Comparison of ENCODE assay signal across 12 cellular contexts in the genomic region with DNA sequence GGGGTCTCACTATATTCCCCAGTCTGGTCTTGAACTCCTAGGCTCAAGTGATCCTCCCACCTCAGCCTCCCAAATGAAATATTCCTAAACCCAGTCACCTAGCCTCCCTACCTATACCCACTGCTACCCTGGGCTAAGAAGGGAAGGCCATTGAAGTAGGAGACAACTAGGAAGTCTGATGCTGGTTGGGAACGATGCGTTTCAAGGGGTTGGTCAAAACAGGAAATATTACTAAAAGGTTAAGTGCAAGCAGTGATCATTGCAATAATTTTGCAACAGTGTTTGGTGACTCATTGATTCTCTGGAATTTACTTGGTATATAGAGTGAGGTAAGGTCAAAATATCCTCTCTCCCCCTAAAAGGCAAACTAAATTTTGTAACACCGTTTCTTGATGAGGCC. TPM values are rescaled to one million over a fixed set of nuclear protein-coding genes. Genes with fewer than 3 reads are reported as not detected.
DNase-seq lines count a peak whose midpoint lies in the region; ATAC-seq and TF ChIP-seq lines count a peak whose summit lies in the region.
"Had no signal": no experiment of that assay in that cellular context is flagged by ENCODE, and none has a peak within 500 bp of the region (broad histone marks: within the 10 kb centered on the region; RNA-seq: fewer than 3 reads in every experiment).

No MANE protein-coding gene starts in this region.

- peak overlapping the region; percentile 39 for H3K4me3 Mint-ChIP-seq in activated T-helper 17 cell treated with anti-CD3 and anti-CD28 coated beads, Interleukin-2, amount 50 U/mL, for 72 hours
- H3K4me3 Mint-ChIP-seq: mesothelial cell of epicardium had no signal

- POLR2A ChIA-PET in BJ (lab: Charles Lee), result no interaction called here

- peaks cover 6% of the 10 kb centered on the region for H3K9me3 Mint-ChIP-seq in activated T-helper 17 cell treated with anti-CD3 and anti-CD28 coated beads, Interleukin-2, amount 50 U/mL, for 72 hours

- CTCF ChIA-PET in BJ (lab: Yijun Ruan, JAX), result interaction anchor here (2.3 to 5.1 kb wide), 2 partner anchors 16 to 21 kb away, joined by 6 to 29 read pairs; partner anchors contain the start of gene SLC26A6

- peaks cover 0 to 22% (median 13%) of the 10 kb centered on the region in 3 donors for H3K9me3 ChIP-seq in esophagus squamous epithelium

- WGBS in esophagus squamous epithelium, 2 donors, result 16 to 25% methylated on average over 3 of the region's 3 CpGs

- no peaks in the 10 kb centered on the region for H3K27me3 Mint-ChIP-seq in activated T-helper 17 cell treated with anti-CD3 and anti-CD28 coated beads, Interleukin-2, amount 50 U/mL, for 72 hours

- ATAC-seq in activated T-helper 17 cell treated with anti-CD3 and anti-CD28 coated beads, Interleukin-2, amount 50 U/mL, for 72 hours (replicated peaks), result peak; percentile 65
- ATAC-seq in HG03457 (IDR thresholded peaks at IDR 0.05; ENCODE audit: unreplicated experiment) (no peak), HG03442 (IDR thresholded peaks at IDR 0.05; ENCODE audit: unreplicated experiment) (no peak)

- no peak overlapping the region for H3K27ac ChIP-seq in esophagus squamous epithelium

- peak; percentile 51 for DNase-seq in BJ (ENCODE audit: low read depth)
- DNase-seq in LHCN-M2 (ENCODE audit: low read depth), result peak; percentile 52
- DNase-seq in iris pigment epithelial cell (ENCODE audit: low read depth), result peak; percentile 82
- no peak for DNase-seq in esophagus squamous epithelium (lab: John Stamatoyannopoulos, UW)
- DNase-seq in NCI-H1417 treated with DMSO at 0.1 percent for 48 hours (lab: John Stamatoyannopoulos, UW), result no peak
- DNase-seq: head of caudate nucleus, NCI-H1105 treated with DMSO at 0.1 percent for 48 hours had no signal

- H3K4me3 ChIP-seq in BJ (ENCODE audit: low read depth, low read length) (no peak overlapping the region), esophagus squamous epithelium (no peak overlapping the region)

- no peaks in the 10 kb centered on the region for H3K36me3 ChIP-seq in BJ (ENCODE audit: control insufficient read depth, insufficient read depth, low read length)
- no peaks in the 10 kb centered on the region for H3K36me3 ChIP-seq in esophagus squamous epithelium

- TF ChIP-seq POLR2A in esophagus squamous epithelium (IDR thresholded peaks at IDR 0.05), result no peak

- H3K4me1 Mint-ChIP-seq in activated T-helper 17 cell treated with anti-CD3 and anti-CD28 coated beads, Interleukin-2, amount 50 U/mL, for 72 hours, result peaks cover 5% of the 10 kb centered on the region

- H3K36me3 Mint-ChIP-seq in activated T-helper 17 cell treated with anti-CD3 and anti-CD28 coated beads, Interleukin-2, amount 50 U/mL, for 72 hours (ENCODE audit: low read depth), result peaks cover 6% of the 10 kb centered on the region

- H3K27me3 ChIP-seq in BJ (ENCODE audit: control insufficient read depth, insufficient read depth, low read length) (no peaks in the 10 kb centered on the region), esophagus squamous epithelium (no peaks in the 10 kb centered on the region)

- TF ChIP-seq CTCF in BJ (IDR thresholded peaks at IDR 0.05; ENCODE audit: insufficient read depth, low read depth, low read length), result no peak
- no peak for TF ChIP-seq CTCF in esophagus squamous epithelium (IDR thresholded peaks at IDR 0.05)

- H3K27ac Mint-ChIP-seq in activated T-helper 17 cell treated with anti-CD3 and anti-CD28 coated beads, Interleukin-2, amount 50 U/mL, for 72 hours, result peak overlapping the region; percentile 74
- H3K27ac Mint-ChIP-seq: mesothelial cell of epicardium had no signal

- intact Hi-C loops in esophagus squamous epithelium (cut with DNase I), result no loop called here

- peaks cover 0 to 8% (median 0%) of the 10 kb centered on the region in 3 donors for H3K4me1 ChIP-seq in esophagus squamous epithelium

RNA-seq across cellular contexts. Expression of gene UQCRC1, which starts 4.6 kb away (rescaled TPM):
- 426 and 662 TPM in 2 replicates for polyA plus RNA-seq in BJ (2011; rRNA removed)
- 589 and 965 TPM in 2 replicates for polyA minus RNA-seq in BJ (2011; rRNA and poly(A)+ RNA removed)
- 368 and 384 TPM in 2 replicates for total RNA-seq in LHCN-M2 (2014; rRNA removed)
- polyA plus RNA-seq in LHCN-M2 (2012), result 379 TPM
- total RNA-seq in activated T-helper 17 cell treated with anti-CD3 and anti-CD28 coated beads, Interleukin-2, amount 50 U/mL, for 72 hours, result 100 to 1,000 TPM; 177 to 269 TPM
- total RNA-seq in esophagus squamous epithelium, result 100 to 1,000 TPM; 213 to 471 (median 356) TPM

RNA-seq across cellular contexts. Expression of gene TMEM89, which starts 7.5 kb away (rescaled TPM):
- polyA plus RNA-seq in BJ (2011; rRNA removed), result 0.13 TPM in 1 of 2 replicates, not detected in the other
- not detected in 2 replicates for polyA minus RNA-seq in BJ (2011; rRNA and poly(A)+ RNA removed)
- total RNA-seq in LHCN-M2 (2014; rRNA removed) (not detected in 2 replicates), esophagus squamous epithelium (not detected)
- polyA plus RNA-seq in LHCN-M2 (2012), result not detected
- 1 to 10 TPM; 1.0 to 1.1 TPM for total RNA-seq in activated T-helper 17 cell treated with anti-CD3 and anti-CD28 coated beads, Interleukin-2, amount 50 U/mL, for 72 hours
- total RNA-seq: Daoy, mesothelial cell of epicardium had no signal

RNA-seq across cellular contexts. Expression of gene COL7A1, which starts 18.9 kb away (rescaled TPM):
- polyA plus RNA-seq in BJ (2011; rRNA removed), result 41.6 and 60.8 TPM in 2 replicates
- polyA minus RNA-seq in BJ (2011; rRNA and poly(A)+ RNA removed), result 46.6 and 46.9 TPM in 2 replicates
- 12.7 and 14.2 TPM in 2 replicates for total RNA-seq in LHCN-M2 (2014; rRNA removed)
- polyA plus RNA-seq in LHCN-M2 (2012), result 8.8 TPM
- 1 to 10 TPM; 6.1 to 6.3 TPM for total RNA-seq in activated T-helper 17 cell treated with anti-CD3 and anti-CD28 coated beads, Interleukin-2, amount 50 U/mL, for 72 hours
- 100 to 1,000 TPM in 1 of 4 donors, 10 to 100 TPM in 3; 52.8 to 125 (median 69.0) TPM for total RNA-seq in esophagus squamous epithelium

RNA-seq across cellular contexts. Expression of gene SLC26A6, which starts 21.2 kb away (rescaled TPM):
- 26.4 and 45.8 TPM in 2 replicates for polyA plus RNA-seq in BJ (2011; rRNA removed)
- 35.1 and 56.4 TPM in 2 replicates for polyA minus RNA-seq in BJ (2011; rRNA and poly(A)+ RNA removed)
- total RNA-seq in LHCN-M2 (2014; rRNA removed) (19.6 and 32.5 TPM in 2 replicates), esophagus squamous epithelium (1 to 10 TPM; 7.7 to 9.4 (median 9.0) TPM)
- polyA plus RNA-seq in LHCN-M2 (2012), result 6.9 TPM
- 10 to 100 TPM; 34.9 to 37.6 TPM for total RNA-seq in activated T-helper 17 cell treated with anti-CD3 and anti-CD28 coated beads, Interleukin-2, amount 50 U/mL, for 72 hours

RNA-seq across cellular contexts. Expression of gene CELSR3, which starts 48.6 kb away (rescaled TPM):
- polyA plus RNA-seq in BJ (2011; rRNA removed), result 0.55 and 0.88 TPM in 2 replicates
- 1.7 TPM in 2 replicates for polyA minus RNA-seq in BJ (2011; rRNA and poly(A)+ RNA removed)
- total RNA-seq in LHCN-M2 (2014; rRNA removed) (4.3 and 4.5 TPM in 2 replicates), esophagus squamous epithelium (under 1 TPM; 0.31 to 0.76 (median 0.45) TPM)
- polyA plus RNA-seq in LHCN-M2 (2012), result 2.6 TPM
- 10 to 100 TPM; 20.3 to 27.1 TPM for total RNA-seq in activated T-helper 17 cell treated with anti-CD3 and anti-CD28 coated beads, Interleukin-2, amount 50 U/mL, for 72 hours

Comparison
In these comparisons a context has a peak if more than half of its experiments do, and no peak if none do; other contexts are left out.
1. DNase-seq: peak in BJ (single experiment), LHCN-M2 (single experiment) and iris pigment epithelial cell (single experiment); none in esophagus squamous epithelium (single experiment) and NCI-H1417 treated with DMSO at 0.1 percent for 48 hours (single experiment).